ENCODE assay signal across 24 cellular contexts in the genomic region with DNA sequence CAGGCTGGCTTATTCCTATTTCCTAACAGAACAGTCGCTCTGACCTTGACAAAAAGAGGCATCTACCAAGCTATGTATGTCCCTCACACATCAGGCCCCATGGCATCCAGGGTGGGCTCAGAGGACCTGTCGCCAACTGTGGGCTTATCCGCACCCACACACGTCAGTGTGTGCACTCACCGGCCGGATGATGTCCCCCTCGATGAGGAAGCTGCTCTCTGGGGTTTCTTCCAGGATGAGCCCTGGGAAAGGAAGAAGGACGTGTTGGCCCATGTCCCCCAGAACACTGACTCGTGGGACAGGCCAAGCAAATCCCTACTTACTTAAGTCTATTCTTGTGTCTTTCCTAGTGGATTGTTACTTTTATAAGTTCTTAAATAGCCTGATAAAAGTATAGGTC. TPM values are rescaled to one million over a fixed set of nuclear protein-coding genes. Genes with fewer than 3 reads are reported as not detected.
"Had no signal": no experiment of that assay in that cellular context is flagged by ENCODE, and none has a peak within 500 bp of the region (broad histone marks: within the 10 kb centered on the region; RNA-seq: fewer than 3 reads in every experiment).

No MANE protein-coding gene starts in this region.

- H3K36me3 ChIP-seq: esophagus muscularis mucosa, gastrocnemius medialis, heart right ventricle, left lung, lower lobe of right lung, neutrophil, sigmoid colon, suprapubic skin, thyroid gland had no signal

- H3K9me3 ChIP-seq: esophagus muscularis mucosa, gastrocnemius medialis, heart right ventricle, left lung, lower lobe of right lung, neutrophil, sigmoid colon, suprapubic skin, thyroid gland had no signal

- H3K36me3 Mint-ChIP-seq: memory B cell, mesothelial cell of epicardium, type B pancreatic cell had no signal

- H3K9me3 Mint-ChIP-seq: memory B cell, mesothelial cell of epicardium, nephron progenitor cell, type B pancreatic cell had no signal

- H3K4me1 Mint-ChIP-seq: mesothelial cell of epicardium, nephron progenitor cell had no signal

- H3K27ac Mint-ChIP-seq: memory B cell, mesothelial cell of epicardium, nephron progenitor cell, type B pancreatic cell had no signal

- H3K27ac ChIP-seq: epithelial cell of prostate, esophagus muscularis mucosa, gastrocnemius medialis, heart right ventricle, left lung, lower lobe of right lung, neutrophil, sigmoid colon, skin epidermis, suprapubic skin, thyroid gland had no signal

- H3K27me3 Mint-ChIP-seq: memory B cell had no signal

- H3K4me1 ChIP-seq: esophagus muscularis mucosa, gastrocnemius medialis, heart right ventricle, left lung, lower lobe of right lung, sigmoid colon, thyroid gland had no signal

- H3K4me3 Mint-ChIP-seq: memory B cell, mesothelial cell of epicardium, nephron progenitor cell, type B pancreatic cell had no signal

- DNase-seq: effector memory CD4-positive, alpha-beta T cell; gastrocnemius medialis; heart right ventricle; hypothalamus; islet precursor cell; lower lobe of right lung; nephron progenitor cell; sigmoid colon; stimulated activated naive CD8-positive, alpha-beta T cell treated with anti-CD3 and anti-CD28 coated beads, Interleukin-15, Interleukin-2, amounts not matched to agents 100 U/mL and 50 U/mL, for 24 hours; thyroid gland had no signal

- H3K27me3 ChIP-seq: gastrocnemius medialis, neutrophil, suprapubic skin, thyroid gland had no signal

- H3K4me3 ChIP-seq: esophagus muscularis mucosa, gastrocnemius medialis, heart right ventricle, left lung, lower lobe of right lung, sigmoid colon, skin epidermis, suprapubic skin, thyroid gland had no signal

- ATAC-seq: gastrocnemius medialis; heart right ventricle; left lung; lower lobe of right lung; stimulated activated naive CD8-positive, alpha-beta T cell treated with anti-CD3 and anti-CD28 coated beads, Interleukin-15, Interleukin-2, amounts not matched to agents 100 U/mL and 50 U/mL, for 24 hours had no signal

RNA-seq across cellular contexts. Expression of a gene that starts 3.1 kb away (rescaled TPM):
- total RNA-seq: esophagus muscularis mucosa, fibroblast of villous mesenchyme, gastrocnemius medialis, heart right ventricle, left lung, lower lobe of right lung, mucosa of gallbladder, myocyte, osteoblast, pulmonary artery endothelial cell, sigmoid colon, thyroid gland had no signal

RNA-seq across cellular contexts. Expression of a gene that starts 18.8 kb away (rescaled TPM):
- total RNA-seq: fibroblast of villous mesenchyme, myocyte, pulmonary artery endothelial cell had no signal
